In genomic region chr3:44424758-44425157, GRCh38 we compare ENCODE assay signal across 23 cellular contexts. TPM values are rescaled to one million over a fixed set of nuclear protein-coding genes. Genes with fewer than 3 reads are reported as not detected.
A peak's percentile ranks its signal among the peaks of the same experiment; 100 is the strongest.
DNase-seq lines count a peak whose midpoint lies in the region; ATAC-seq, FAIRE-seq and TF ChIP-seq lines count a peak whose summit lies in the region.
"Had no signal": no experiment of that assay in that cellular context is flagged by ENCODE, and none has a peak within 500 bp of the region (broad histone marks: within the 10 kb centered on the region; RNA-seq: fewer than 3 reads in every experiment).

No MANE protein-coding gene starts in this region.

- in situ Hi-C loops in HepG2 (cut with HindIII; ENCODE audit: extremely low pct_ligation_motif_present, low pct_unique_long_range_greater_than_20kb), result no loop called here

- no peaks in the 10 kb centered on the region for H3K9me3 Mint-ChIP-seq in activated CD8-positive, alpha-beta T cell treated with anti-CD3 and anti-CD28 coated beads for 36 hours
- H3K9me3 Mint-ChIP-seq: CD8-positive, alpha-beta T cell had no signal

- H3K4me2 ChIP-seq in HepG2 (ENCODE audit: low read depth, low read length), result no peak overlapping the region

- H3K4me1 ChIP-seq in HepG2 (ENCODE audit: insufficient read depth, low read length), result peaks cover 32% of the 10 kb centered on the region

- no peak overlapping the region for H3K4me3 Mint-ChIP-seq in activated CD8-positive, alpha-beta T cell treated with anti-CD3 and anti-CD28 coated beads for 36 hours
- H3K4me3 Mint-ChIP-seq: CD8-positive, alpha-beta T cell had no signal

- no peak for TF ChIP-seq RAD21 in HepG2 (CRISPR knock-in tag; IDR thresholded peaks at IDR 0.05)

- no peaks in the 10 kb centered on the region for H3K36me3 Mint-ChIP-seq in activated CD8-positive, alpha-beta T cell treated with anti-CD3 and anti-CD28 coated beads for 36 hours (ENCODE audit: low read depth)
- H3K36me3 Mint-ChIP-seq: CD8-positive, alpha-beta T cell had no signal

- no peaks in the 10 kb centered on the region for H3K9me3 ChIP-seq in HepG2 (ENCODE audit: low read length)

- TF ChIP-seq EP300 in HepG2 (IDR thresholded peaks at IDR 0.05; ENCODE audit: low read depth in 2 of 2, low read length in 2 of 2), result no peak
- TF ChIP-seq EP300 in HepG2 (CRISPR knock-in tag; IDR thresholded peaks at IDR 0.05; ENCODE audit: borderline replicate concordance), result no peak

- no peak overlapping the region for H3K27ac Mint-ChIP-seq in activated CD8-positive, alpha-beta T cell treated with anti-CD3 and anti-CD28 coated beads for 36 hours
- H3K27ac Mint-ChIP-seq: CD8-positive, alpha-beta T cell had no signal

- TF ChIP-seq POLR2A in HepG2 (IDR thresholded peaks at IDR 0.05; ENCODE audit: insufficient read depth in 1 of 2, low read depth in 2 of 2, low read length in 2 of 2), result no peak

- no peaks in the 10 kb centered on the region for H3K79me2 ChIP-seq in HepG2 (ENCODE audit: insufficient read depth, low read length)

- intact Hi-C loops in HepG2 (cut with micrococcal nuclease; ENCODE audit: unreplicated experiment) (no loop called here), Right ventricle myocardium inferior (cut with DNase I) (no loop called here)
- intact Hi-C loops in activated CD8-positive, alpha-beta T cell treated with anti-CD3 and anti-CD28 coated beads for 36 hours (cut with micrococcal nuclease), result no loop called here

- DNase-seq in GM18507 (ENCODE audit: extremely low spot score, insufficient read length, low read depth) (no peak), HepG2 (ENCODE audit: low spot score) (no peak), Right ventricle myocardium inferior (ENCODE audit: missing footprints) (no peak)
- DNase-seq in activated CD8-positive, alpha-beta T cell treated with anti-CD3 and anti-CD28 coated beads for 36 hours, result no peak
- DNase-seq: C1 segment of cervical spinal cord; CD8-positive, alpha-beta T cell; GOT3; Kasumi-1; NCI-H1694; NCI-H2081; NCI-H2171; NCI-H345; NCI-H524; NCI-H774; NK-92 treated with Interleukin-12 subunit alpha and Interleukin-12 subunit beta, amount 100 ng/mL, for 24 hours; OCI-M1; Right ventricle myocardium superior had no signal

- FAIRE-seq in GM18507 (lab: Jason Lieb, UNC), result peak; percentile 33
- no peak for FAIRE-seq in HepG2 (lab: Jason Lieb, UNC)
- FAIRE-seq: GM12891, RCC 7860 had no signal

- no peak overlapping the region for H2AFZ ChIP-seq in HepG2 (ENCODE audit: low read length)

- H3K4me1 Mint-ChIP-seq in activated CD8-positive, alpha-beta T cell treated with anti-CD3 and anti-CD28 coated beads for 36 hours (ENCODE audit: low read depth), result no peaks in the 10 kb centered on the region

- H3K27ac ChIP-seq in HepG2 (ENCODE audit: extremely low read length, insufficient read depth, low read length), result no peak overlapping the region

- TF ChIP-seq CTCF in HepG2 (CRISPR knock-in tag; IDR thresholded peaks at IDR 0.05), result no peak
- no peak for TF ChIP-seq CTCF in activated CD8-positive, alpha-beta T cell treated with anti-CD3 and anti-CD28 coated beads for 36 hours (IDR thresholded peaks at IDR 0.05)

- POLR2A ChIA-PET in HepG2 (lab: Yijun Ruan, JAX), result interaction anchor here (2.0 kb wide), 1 partner anchor 15 kb away, joined by 7 read pairs; no protein-coding TSS in a partner anchor
- POLR2A ChIA-PET in activated CD8-positive, alpha-beta T cell treated with anti-CD3 and anti-CD28 coated beads for 36 hours (lab: Charles Lee), result interaction anchor here (1.4 kb wide), 1 partner anchor 87 kb away, joined by 3 read pairs; no protein-coding TSS in a partner anchor

- no peak overlapping the region for H3K4me3 ChIP-seq in HepG2 (replicated peaks in 1 of 3; ENCODE audit: insufficient read depth in 1 of 3, low read depth in 2 of 3, low read length in 3 of 3)

- no peaks in the 10 kb centered on the region for H3K27me3 Mint-ChIP-seq in activated CD8-positive, alpha-beta T cell treated with anti-CD3 and anti-CD28 coated beads for 36 hours

- CTCF ChIA-PET in HepG2 (lab: Yijun Ruan, JAX; ENCODE audit: low intra/inter-chr PET ratio, low total read pairs), result no interaction called here
- CTCF ChIA-PET in activated CD8-positive, alpha-beta T cell treated with anti-CD3 and anti-CD28 coated beads for 36 hours (lab: Charles Lee), result no interaction called here

- H3K27me3 ChIP-seq in HepG2 (ENCODE audit: control insufficient read depth in 1 of 2, insufficient read depth in 2 of 2, low read length in 2 of 2), result peaks cover 0 to 5% of the 10 kb centered on the region in 2 experiments; a peak in 1 of 5 replicates

- H3K36me3 ChIP-seq in HepG2 (replicated peaks in 1 of 2; ENCODE audit: control insufficient read depth in 1 of 2, insufficient read depth in 2 of 2, low read length in 2 of 2), result no peaks in the 10 kb centered on the region

- no peak overlapping the region for H3K9ac ChIP-seq in HepG2 (ENCODE audit: insufficient read depth, low read depth, low read length)

- WGBS in HepG2 (ENCODE audit: low lambda C conversion rate), result 45% methylated on average over 3 of the region's 3 CpGs

- no TSS peak for BruUV-seq in HepG2 (replicated peaks; lab: Mats Ljungman, UMichigan)

- no peaks in the 10 kb centered on the region for H4K20me1 ChIP-seq in HepG2 (ENCODE audit: insufficient read depth, low read length)

- ATAC-seq in HG02852 (IDR thresholded peaks at IDR 0.05; ENCODE audit: unreplicated experiment), result peak; percentile 45
- peak; percentile 12 for ATAC-seq in HepG2
- no peak for ATAC-seq in GM18858 (IDR thresholded peaks at IDR 0.05; ENCODE audit: unreplicated experiment)
- ATAC-seq in activated CD8-positive, alpha-beta T cell treated with anti-CD3 and anti-CD28 coated beads for 36 hours, result no peak
- ATAC-seq in Right ventricle myocardium inferior, result no peak
- ATAC-seq in GM21390 (IDR thresholded peaks at IDR 0.05; ENCODE audit: unreplicated experiment), result no peak
- ATAC-seq: CD8-positive, alpha-beta T cell; HCT116 had no signal

TF ChIP-seq in HepG2, 621 proteins besides CTCF, POLR2A, EP300 and RAD21 (continues in another document):
- TF ChIP-seq AFF4 (CRISPR knock-in tag; IDR thresholded peaks at IDR 0.05) (no peak), ZBTB42 (CRISPR knock-in tag; IDR thresholded peaks at IDR 0.05) (no peak), FOXK1 (CRISPR knock-in tag; IDR thresholded peaks at IDR 0.05; ENCODE audit: borderline replicate concordance, low read depth) (no peak), ZNF678 (CRISPR knock-in tag; IDR thresholded peaks at IDR 0.05) (no peak)

RNA-seq across cellular contexts. Expression of gene ZNF445, which starts 52.7 kb away (rescaled TPM):
- total RNA-seq in HepG2 (2016; rRNA removed; fragmentation: Illumina TruSeq; extraction: Trizol) (10.3 and 11.8 TPM in 2 replicates), Right ventricle myocardium inferior (12.7 TPM)
- total RNA-seq in HepG2 (2016; cell fraction: cytosol; rRNA removed; fragmentation: Illumina TruSeq; extraction: Trizol; ENCODE audit: low read depth), result 4.8 and 8.2 TPM in 2 replicates
- total RNA-seq in HepG2 (2016; cell fraction: insoluble cytoplasmic fraction; rRNA removed; fragmentation: Illumina TruSeq; extraction: Trizol), result 10.6 and 11.9 TPM in 2 replicates
- total RNA-seq in HepG2 (2016; cell fraction: membrane; rRNA removed; fragmentation: Illumina TruSeq; extraction: Trizol), result 3.9 and 4.0 TPM in 2 replicates
- total RNA-seq in HepG2 (2016; cell fraction: nucleus; rRNA removed; fragmentation: Illumina TruSeq; extraction: Trizol), result 12.8 and 14.4 TPM in 2 replicates
- 4.4 and 5.3 TPM in 2 replicates for polyA plus RNA-seq in HepG2 (2011; rRNA removed)
- polyA plus RNA-seq in HepG2 (2011; cell fraction: cytosol; rRNA removed), result 1.9 and 2.2 TPM in 2 replicates
- 10.1 and 12.2 TPM in 2 replicates for polyA plus RNA-seq in HepG2 (2011; cell fraction: nucleus; rRNA removed)
- polyA plus RNA-seq in HepG2 (2012), result 4.4 and 5.3 TPM in 2 replicates
- 0.20 TPM in 2 replicates for polyA plus RNA-seq in HepG2 (2016; cell fraction: cytosol; fragmentation: Illumina TruSeq; extraction: Trizol; ENCODE audit: low read depth)
- 4.7 TPM in 2 replicates for polyA plus RNA-seq in HepG2 (2016; cell fraction: insoluble cytoplasmic fraction; fragmentation: Illumina TruSeq; extraction: Trizol; ENCODE audit: low read depth)
- 0.71 and 0.95 TPM in 2 replicates for polyA plus RNA-seq in HepG2 (2016; cell fraction: membrane; fragmentation: Illumina TruSeq; extraction: Trizol; ENCODE audit: low read depth)
- 22.5 and 25.6 TPM in 2 replicates for polyA plus RNA-seq in HepG2 (2016; cell fraction: nucleus; fragmentation: Illumina TruSeq; extraction: Trizol; ENCODE audit: insufficient read depth, low read depth)
- 12.7 and 16.2 TPM in 2 replicates for polyA minus RNA-seq in HepG2 (2011; rRNA and poly(A)+ RNA removed; ENCODE audit: low replicate concordance)
- polyA minus RNA-seq in HepG2 (2011; cell fraction: cytosol; rRNA and poly(A)+ RNA removed), result 5.2 and 5.8 TPM in 2 replicates
- polyA minus RNA-seq in HepG2 (2011; cell fraction: nucleus; rRNA and poly(A)+ RNA removed), result 19.8 and 20.3 TPM in 2 replicates
- 10 to 100 TPM; 16.3 to 18.4 TPM for total RNA-seq in activated CD8-positive, alpha-beta T cell treated with anti-CD3 and anti-CD28 coated beads for 36 hours

Comparison
In these comparisons a context has a peak if more than half of its experiments do, and no peak if none do; other contexts are left out.
1. ATAC-seq: peak in HG02852 (single experiment) and HepG2 (single experiment); none in GM18858 (single experiment), activated CD8-positive, alpha-beta T cell treated with anti-CD3 and anti-CD28 coated beads for 36 hours (single experiment), Right ventricle myocardium inferior (single experiment) and GM21390 (single experiment).